7 cellular contexts compared by ENCODE assay signal in genomic region chr1:3483801-3484444, GRCh38. TPM values are rescaled to one million over a fixed set of nuclear protein-coding genes. Genes with fewer than 3 reads are reported as not detected.
DNase-seq lines count a peak whose midpoint lies in the region; ATAC-seq and TF ChIP-seq lines count a peak whose summit lies in the region.

No MANE protein-coding gene starts in this region.

- WGBS in heart right ventricle, 2 donors = 37 to 42% methylated on average over 31 of the region's 31 CpGs
- 60% methylated on average over 30 of the region's 31 CpGs for WGBS in smooth muscle cell (ENCODE audit: low lambda C conversion rate)

- POLR2A ChIA-PET in OCI-LY7 (lab: Charles Lee) = no interaction called here

- no peaks in the 10 kb centered on the region for H3K36me3 ChIP-seq in OCI-LY7 (ENCODE audit: insufficient read depth, low read length)
- no peaks in the 10 kb centered on the region for H3K36me3 ChIP-seq in heart right ventricle
- H3K36me3 ChIP-seq in smooth muscle cell (ENCODE audit: low read depth) = no peaks in the 10 kb centered on the region

- no peaks in the 10 kb centered on the region for H3K79me2 ChIP-seq in OCI-LY7 (ENCODE audit: insufficient read depth, low read depth, low read length)
- no peaks in the 10 kb centered on the region for H3K79me2 ChIP-seq in smooth muscle cell (ENCODE audit: low read depth)

- DNase-seq in OCI-LY7 (ENCODE audit: low spot score) (peak; percentile 39), heart right ventricle (peak in 1 of 2 donors; percentile 66), smooth muscle cell (lab: John Stamatoyannopoulos, UW; ENCODE audit: unreplicated experiment) (peak; percentile 16)
- peak; percentile 46 for DNase-seq in activated naive CD4-positive, alpha-beta T cell treated with Interleukin-2 at 50 U/mL for 16 hours

- H3K4me1 ChIP-seq in OCI-LY7 (ENCODE audit: insufficient read depth, low read length, poor library complexity, severe bottlenecking) (no peaks in the 10 kb centered on the region), heart right ventricle (no peaks in the 10 kb centered on the region), smooth muscle cell (ENCODE audit: low read depth) (no peaks in the 10 kb centered on the region)

- BruUV-seq in OCI-LY7 (replicated peaks; lab: Mats Ljungman, UMichigan) = no TSS peak

- H2AFZ ChIP-seq in OCI-LY7 (ENCODE audit: low read length) (no peak overlapping the region), smooth muscle cell (ENCODE audit: low read depth) (no peak overlapping the region)

- CTCF ChIA-PET in OCI-LY7 (lab: Charles Lee; ENCODE audit: unreplicated experiment) = no interaction called here

- H3K27ac ChIP-seq in OCI-LY7 (ENCODE audit: low read depth, low read length, poor library complexity, severe bottlenecking) (no peak overlapping the region), heart right ventricle (no peak overlapping the region), smooth muscle cell (ENCODE audit: low read depth) (no peak overlapping the region)

- TF ChIP-seq CTCF in GM12874 (IDR thresholded peaks at IDR 0.05; ENCODE audit: insufficient read depth, low read depth, low read length) (peak; percentile 89), OCI-LY7 (conservative IDR thresholded peaks at IDR 0.05; ENCODE audit: low read length) (peak; percentile 84), heart right ventricle (IDR thresholded peaks at IDR 0.05) (peak; percentile 68 to 93 (median 85)), smooth muscle cell (IDR thresholded peaks at IDR 0.05; ENCODE audit: borderline replicate concordance, insufficient read depth, poor library complexity, severe bottlenecking) (peak; percentile 88)

- H3F3A ChIP-seq in smooth muscle cell (ENCODE audit: low read depth) = no peaks in the 10 kb centered on the region

- no peaks in the 10 kb centered on the region for H4K20me1 ChIP-seq in OCI-LY7 (ENCODE audit: insufficient read depth, low read length)
- H4K20me1 ChIP-seq in smooth muscle cell (ENCODE audit: low read depth) = no peaks in the 10 kb centered on the region

- H3K9me2 ChIP-seq in OCI-LY7 (ENCODE audit: insufficient read depth, low read length) = no peaks in the 10 kb centered on the region

- no peaks in the 10 kb centered on the region for H3K9me3 ChIP-seq in OCI-LY7 (ENCODE audit: low read length)
- peaks cover 0 to 13% (median 3%) of the 10 kb centered on the region in 11 donors for H3K9me3 ChIP-seq in heart right ventricle
- no peaks in the 10 kb centered on the region for H3K9me3 ChIP-seq in smooth muscle cell (replicated peaks; ENCODE audit: low read depth)

- peaks cover 0 to 25% (median 0%) of the 10 kb centered on the region in 7 donors for H3K27me3 ChIP-seq in heart right ventricle
- no peaks in the 10 kb centered on the region for H3K27me3 ChIP-seq in smooth muscle cell (ENCODE audit: low read depth)

- H3K4me3 ChIP-seq in OCI-LY7 (ENCODE audit: low read depth, low read length, poor library complexity, severe bottlenecking) (no peak overlapping the region), heart right ventricle (no peak overlapping the region), smooth muscle cell (no peak overlapping the region)

- peak in 6 of 8 donors; percentile 39 to 66 (median 57) for ATAC-seq in heart right ventricle
- no peak for ATAC-seq in GM18858 (IDR thresholded peaks at IDR 0.05; ENCODE audit: unreplicated experiment)
- ATAC-seq in HG02981 (IDR thresholded peaks at IDR 0.05; ENCODE audit: unreplicated experiment) = no peak

- intact Hi-C loops in OCI-LY7 (cut with micrococcal nuclease; ENCODE audit: unreplicated experiment) (loop anchor here (2.0 kb wide), 1 partner anchor 31 kb away; no protein-coding TSS in a partner anchor), heart right ventricle (cut with DNase I) (loop anchor here in 9 of 10 donors (1.0 to 5.0 kb wide), 4 partner anchors 30 to 37 kb away; partner anchors contain the start of gene ARHGEF16 (in 1 of the 9))

- H3K9ac ChIP-seq in smooth muscle cell (ENCODE audit: low read depth) = no peak overlapping the region

- H3K4me2 ChIP-seq in OCI-LY7 (ENCODE audit: low read length) (no peak overlapping the region), smooth muscle cell (no peak overlapping the region)

RNA-seq across cellular contexts. Expression of gene ARHGEF16, which starts 29.5 kb away (rescaled TPM):
- not detected in 2 replicates for total RNA-seq in OCI-LY7 (2014; rRNA removed; shearing (Covaris generic))
- total RNA-seq in OCI-LY7 (2022) (not detected in 2 replicates), heart right ventricle (1 to 10 TPM in 1 of 10 donors, under 1 TPM in 9; 0.17 to 1.1 (median 0.35) TPM), smooth muscle cell (5.0 and 6.9 TPM in 2 replicates)
- polyA plus RNA-seq in heart right ventricle (1 to 10 TPM in 1 of 2 donors, under 1 TPM in 1; 0.62 to 1.1 TPM), smooth muscle cell (4.6 and 9.6 TPM in 2 replicates)

Comparison
In these comparisons a context has a peak if more than half of its experiments do, and no peak if none do; other contexts are left out.
1. ATAC-seq: peak in heart right ventricle (6 of 8); none in GM18858 (single experiment) and HG02981 (single experiment).
2. Peak in every context shown above with its lines, with median percentiles within 50 percentile points of each other: CTCF ChIP-seq.